In genomic region chr2:180205616-180206271, GRCh38 we compare ENCODE assay signal across 21 cellular contexts.
"Had no signal": no experiment of that assay in that cellular context is flagged by ENCODE, and none has a peak within 500 bp of the region (broad histone marks: within the 10 kb centered on the region; RNA-seq: fewer than 3 reads in every experiment).

No MANE protein-coding gene starts in this region.

- H3K4me3 ChIP-seq: esophagus squamous epithelium, left lung, ovary, right lobe of liver, upper lobe of right lung had no signal

- DNase-seq: activated CD4-positive, alpha-beta T cell treated with anti-CD3 and anti-CD28 coated beads, Interleukin-2, amount 10 ng/mL, durations not matched to agents 24 days and 14 days; activated CD4-positive, CD25-positive, alpha-beta regulatory T cell; activated CD8-positive, alpha-beta T cell treated with anti-CD3 and anti-CD28 coated beads for 36 hours; activated naive CD4-positive, alpha-beta T cell treated with Interleukin-2 at 50 U/mL for 16 hours; activated naive CD8-positive, alpha-beta T cell treated with anti-CD3 and anti-CD28 coated beads, Interleukin-2, amount 10 ng/mL, durations not matched to agents 7 days and 5 days; activated T-cell treated with anti-CD3 and anti-CD28 coated beads, Interleukin-2, amount 50 U/mL, for 24 hours; amygdala; effector memory CD4-positive, alpha-beta T cell; esophagus squamous epithelium; foreskin keratinocyte; head of caudate nucleus; left lung; ovary; right lobe of liver; small intestine; stimulated activated CD4-positive, alpha-beta T cell treated with anti-CD3 and anti-CD28 coated beads, Interleukin-4, amount 100 ng/mL, for 24 hours; T-helper 1 cell; T-helper 9 cell; upper lobe of right lung had no signal

- ATAC-seq: activated CD8-positive, alpha-beta T cell treated with anti-CD3 and anti-CD28 coated beads for 36 hours; foreskin keratinocyte; left lung; right lobe of liver; stimulated activated memory B cell treated with anti-CD40 and anti-IgM and Interleukin-4, amounts not matched to agents 10 μg/mL and 1 μg/mL and 100 μg/mL, for 72 hours; upper lobe of right lung had no signal

- H3K27ac ChIP-seq: foreskin keratinocyte, left lung, ovary, right lobe of liver, upper lobe of right lung had no signal

- H3K9me3 ChIP-seq: esophagus squamous epithelium, left lung, ovary, right lobe of liver, upper lobe of right lung had no signal

- H3K4me1 ChIP-seq: left lung, right lobe of liver, upper lobe of right lung had no signal

- FAIRE-seq: bronchial epithelial cell, small intestine had no signal

- H3K27me3 ChIP-seq: esophagus squamous epithelium, foreskin keratinocyte, left lung, ovary, right lobe of liver, upper lobe of right lung had no signal

- H3K36me3 ChIP-seq: esophagus squamous epithelium, left lung, ovary, right lobe of liver, upper lobe of right lung had no signal
